ENCODE assay signal across 14 cellular contexts in genomic region chr18:49183921-49184320, GRCh38.
"Had no signal": no experiment of that assay in that cellular context is flagged by ENCODE, and none has a peak within 500 bp of the region (broad histone marks: within the 10 kb centered on the region; RNA-seq: fewer than 3 reads in every experiment).

No MANE protein-coding gene starts in this region.

- DNase-seq: activated CD4-positive, alpha-beta memory T cell treated with anti-CD3 and anti-CD28 coated beads for 36 hours; activated CD4-positive, alpha-beta T cell treated with anti-CD3 and anti-CD28 coated beads for 36 hours; activated naive CD4-positive, alpha-beta T cell treated with anti-CD3 and anti-CD28 coated beads, Interleukin-2, amount 10 ng/mL, durations not matched to agents 7 days and 5 days; activated T-cell treated with anti-CD3 and anti-CD28 coated beads, Interleukin-2, amount 50 U/mL, for 24 hours; erythroblast; glutamatergic neuron; right cardiac atrium; stimulated activated CD4-positive, alpha-beta T cell treated with anti-CD3 and anti-CD28 coated beads, Interleukin-1b, Interleukin-23, amount 100 ng/mL, for 48 hours; T-helper 17 cell; thyroid gland had no signal

- ATAC-seq: activated CD4-positive, alpha-beta T cell treated with anti-CD3 and anti-CD28 coated beads for 36 hours; right cardiac atrium; stimulated activated effector memory CD8-positive, alpha-beta T cell treated with anti-CD3 and anti-CD28 coated beads, Interleukin-12 subunit alpha, Interleukin-12 subunit beta, amount 100 ng/mL, for 72 hours; T-helper 17 cell had no signal

- H3K27me3 Mint-ChIP-seq: activated CD4-positive, alpha-beta memory T cell treated with anti-CD3 and anti-CD28 coated beads for 36 hours; activated CD4-positive, alpha-beta T cell treated with anti-CD3 and anti-CD28 coated beads for 36 hours; activated naive CD4-positive, alpha-beta T cell treated with anti-CD3 and anti-CD28 coated beads, Interleukin-2, amount 10 ng/mL, durations not matched to agents 7 days and 5 days; activated T-cell treated with anti-CD3 and anti-CD28 coated beads, Interleukin-2, amount 50 U/mL, for 24 hours; T-helper 17 cell had no signal

- H3K4me3 Mint-ChIP-seq: activated CD4-positive, alpha-beta memory T cell treated with anti-CD3 and anti-CD28 coated beads for 36 hours; activated CD4-positive, alpha-beta T cell treated with anti-CD3 and anti-CD28 coated beads for 36 hours; activated naive CD4-positive, alpha-beta T cell treated with anti-CD3 and anti-CD28 coated beads, Interleukin-2, amount 10 ng/mL, durations not matched to agents 7 days and 5 days; activated T-cell treated with anti-CD3 and anti-CD28 coated beads, Interleukin-2, amount 50 U/mL, for 24 hours; nephron; stimulated activated effector memory CD8-positive, alpha-beta T cell treated with anti-CD3 and anti-CD28 coated beads, Interleukin-12 subunit alpha, Interleukin-12 subunit beta, amount 100 ng/mL, for 72 hours; T-helper 17 cell had no signal

- H3K27me3 ChIP-seq: cardiac muscle cell, thyroid gland had no signal

- H3K27ac Mint-ChIP-seq: activated CD4-positive, alpha-beta memory T cell treated with anti-CD3 and anti-CD28 coated beads for 36 hours; activated CD4-positive, alpha-beta T cell treated with anti-CD3 and anti-CD28 coated beads for 36 hours; activated naive CD4-positive, alpha-beta T cell treated with anti-CD3 and anti-CD28 coated beads, Interleukin-2, amount 10 ng/mL, durations not matched to agents 7 days and 5 days; activated T-cell treated with anti-CD3 and anti-CD28 coated beads, Interleukin-2, amount 50 U/mL, for 24 hours; nephron; stimulated activated effector memory CD8-positive, alpha-beta T cell treated with anti-CD3 and anti-CD28 coated beads, Interleukin-12 subunit alpha, Interleukin-12 subunit beta, amount 100 ng/mL, for 72 hours; T-helper 17 cell had no signal

- H3K36me3 Mint-ChIP-seq: activated CD4-positive, alpha-beta memory T cell treated with anti-CD3 and anti-CD28 coated beads for 36 hours; stimulated activated effector memory CD8-positive, alpha-beta T cell treated with anti-CD3 and anti-CD28 coated beads, Interleukin-12 subunit alpha, Interleukin-12 subunit beta, amount 100 ng/mL, for 72 hours had no signal

- H3K4me1 ChIP-seq: prostate gland, thyroid gland had no signal

- H3K36me3 ChIP-seq: cardiac muscle cell, prostate gland, thyroid gland had no signal

- H3K27ac ChIP-seq: cardiac muscle cell, prostate gland, thyroid gland had no signal

- H3K9me3 ChIP-seq: prostate gland, thyroid gland had no signal

- H3K4me3 ChIP-seq: cardiac muscle cell, prostate gland, thyroid gland had no signal

- H3K9me3 Mint-ChIP-seq: activated CD4-positive, alpha-beta memory T cell treated with anti-CD3 and anti-CD28 coated beads for 36 hours; nephron; stimulated activated effector memory CD8-positive, alpha-beta T cell treated with anti-CD3 and anti-CD28 coated beads, Interleukin-12 subunit alpha, Interleukin-12 subunit beta, amount 100 ng/mL, for 72 hours had no signal
